Comparison of ENCODE assay signal across 17 cellular contexts in the genomic region with DNA sequence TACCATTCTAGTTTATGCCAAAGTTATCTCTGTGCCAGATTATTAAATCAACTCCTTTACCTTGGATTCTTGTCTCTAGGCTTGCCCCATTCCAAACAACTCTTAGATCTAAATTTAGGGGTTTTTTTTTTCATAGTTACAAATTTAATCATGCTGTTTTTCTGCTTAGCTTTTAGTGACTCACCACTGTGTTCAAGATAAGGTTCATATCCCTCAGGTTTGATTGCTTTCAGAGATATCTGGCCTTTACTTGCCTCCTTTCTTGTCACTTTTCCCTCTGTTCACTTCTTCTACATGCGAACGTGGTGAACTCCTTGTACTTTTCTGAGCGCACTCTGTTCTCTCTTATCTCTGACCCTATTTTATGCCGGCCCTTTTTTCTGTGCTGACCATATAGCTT.
DNase-seq lines count a peak whose midpoint lies in the region; ATAC-seq, FAIRE-seq and TF ChIP-seq lines count a peak whose summit lies in the region.
"Had no signal": no experiment of that assay in that cellular context is flagged by ENCODE, and none has a peak within 500 bp of the region (broad histone marks: within the 10 kb centered on the region; RNA-seq: fewer than 3 reads in every experiment).

No MANE protein-coding gene starts in this region.

- H3K4me1 Mint-ChIP-seq in progenitor cell of endocrine pancreas (ENCODE audit: low read depth): no peaks in the 10 kb centered on the region
- H3K4me1 Mint-ChIP-seq: CD14-positive monocyte had no signal

- DNase-seq in EL (peak; percentile 21), RCC 7860 (ENCODE audit: low spot score) (peak; percentile 20), choroid plexus epithelial cell (ENCODE audit: low read depth) (peak; percentile 35), progenitor cell of endocrine pancreas (ENCODE audit: low spot score, unreplicated experiment) (no peak), head of caudate nucleus (no peak)
- no peak for DNase-seq in stimulated activated naive CD4-positive, alpha-beta T cell treated with Interleukin-2 at 50 U/mL for 16 hours (lab: John Stamatoyannopoulos, UW)
- DNase-seq: Caco-2; DMS53; GDM1; NCI-H1930; NCI-H524 treated with DMSO at 0.1 percent for 48 hours; NK-92 treated with Interleukin-12 subunit alpha and Interleukin-12 subunit beta, amount 100 ng/mL, for 24 hours; OCI-M1 had no signal

- H3K9me3 Mint-ChIP-seq in progenitor cell of endocrine pancreas (ENCODE audit: low read depth): no peaks in the 10 kb centered on the region
- H3K9me3 Mint-ChIP-seq: CD14-positive monocyte had no signal

- peak overlapping the region; percentile 5 for H3K27ac Mint-ChIP-seq in progenitor cell of endocrine pancreas

- H3K4me3 Mint-ChIP-seq in progenitor cell of endocrine pancreas (ENCODE audit: low read depth): no peak overlapping the region
- H3K4me3 Mint-ChIP-seq: CD14-positive monocyte had no signal

- no peak for ATAC-seq in GM21786 (IDR thresholded peaks at IDR 0.05; ENCODE audit: unreplicated experiment)
- ATAC-seq: HCT116 had no signal

- intact Hi-C loops in head of caudate nucleus (cut with DNase I): no loop called here

- no peak for FAIRE-seq in RCC 7860 (lab: Jason Lieb, UNC)
- FAIRE-seq: GM12892 had no signal

- H3K27me3 Mint-ChIP-seq in progenitor cell of endocrine pancreas: no peaks in the 10 kb centered on the region

- no peak for TF ChIP-seq CTCF in choroid plexus epithelial cell (conservative IDR thresholded peaks at IDR 0.05; ENCODE audit: low read depth, low read length)
- TF ChIP-seq CTCF in progenitor cell of endocrine pancreas (IDR thresholded peaks at IDR 0.05; ENCODE audit: unreplicated experiment): no peak

- H3K4me3 ChIP-seq in choroid plexus epithelial cell (ENCODE audit: low read depth, low read length): no peak overlapping the region

- H3K36me3 Mint-ChIP-seq in progenitor cell of endocrine pancreas (ENCODE audit: insufficient read depth): peaks cover 3% of the 10 kb centered on the region

Comparison
In these comparisons a context has a peak if more than half of its experiments do, and no peak if none do; other contexts are left out.
1. DNase-seq: peak in EL (single experiment), RCC 7860 (single experiment) and choroid plexus epithelial cell (single experiment); none in progenitor cell of endocrine pancreas (single experiment), stimulated activated naive CD4-positive, alpha-beta T cell treated with Interleukin-2 at 50 U/mL for 16 hours (single experiment) and head of caudate nucleus (0 of 42).